ENCODE assay signal across 35 cellular contexts in genomic region chr3:18861137-18861536, GRCh38.
"Had no signal": no experiment of that assay in that cellular context is flagged by ENCODE, and none has a peak within 500 bp of the region (broad histone marks: within the 10 kb centered on the region; RNA-seq: fewer than 3 reads in every experiment).

No MANE protein-coding gene starts in this region.

- H3K27me3 ChIP-seq: MG63 had no signal

- DNase-seq: Karpas-422, Kasumi-1, MG63, MM.1S, MV-4-11, NCI-H1048, NCI-H1092, NCI-H1092 treated with DMSO at 0.1 percent for 48 hours, NCI-H1105, NCI-H1105 treated with DMSO at 0.1 percent for 48 hours, NCI-H1417, NCI-H1417 treated with DMSO at 0.1 percent for 48 hours, NCI-H1436, NCI-H1436 treated with DMSO at 0.1 percent for 48 hours, NCI-H146, NCI-H1694, NCI-H1694 treated with DMSO at 0.1 percent for 48 hours, NCI-H187, NCI-H187 treated with DMSO at 0.1 percent for 48 hours, NCI-H1930, NCI-H2029, NCI-H2029 treated with DMSO at 0.1 percent for 48 hours, NCI-H2081, NCI-H2081 treated with DMSO at 0.1 percent for 48 hours, NCI-H2107, NCI-H2171, NCI-H2171 treated with DMSO at 0.1 percent for 48 hours, NCI-H2227 treated with DMSO at 0.1 percent for 48 hours, NCI-H226, NCI-H345, NCI-H446, NCI-H446 treated with DMSO at 0.1 percent for 48 hours, NCI-H510A, NCI-H510A treated with DMSO at 0.1 percent for 48 hours, NCI-H524 had no signal

- H3K36me3 ChIP-seq: MG63 had no signal

- H3K9me3 ChIP-seq: MG63 had no signal

- H3K4me3 ChIP-seq: MG63 had no signal
